In genomic region chr5:979100-979817, GRCh38 we compare ENCODE assay signal across 20 cellular contexts. TPM values are rescaled to one million over a fixed set of nuclear protein-coding genes. Genes with fewer than 3 reads are reported as not detected.
DNase-seq lines count a peak whose midpoint lies in the region; ATAC-seq and TF ChIP-seq lines count a peak whose summit lies in the region.
"Had no signal": no experiment of that assay in that cellular context is flagged by ENCODE, and none has a peak within 500 bp of the region (broad histone marks: within the 10 kb centered on the region; RNA-seq: fewer than 3 reads in every experiment).

No MANE protein-coding gene starts in this region.

- no peak overlapping the region for H3K27ac Mint-ChIP-seq in activated naive CD8-positive, alpha-beta T cell treated with anti-CD3 and anti-CD28 coated beads, Interleukin-2, amount 10 ng/mL, durations not matched to agents 7 days and 5 days
- H3K27ac Mint-ChIP-seq in activated naive CD8-positive, alpha-beta T cell treated with anti-CD3 and anti-CD28 coated beads, Interleukin-2, amount 50 U/mL, for 24 hours, result no peak overlapping the region
- H3K27ac Mint-ChIP-seq in activated CD8-positive, alpha-beta T cell treated with anti-CD3 and anti-CD28 coated beads, Interleukin-2, amount 10 ng/mL, durations not matched to agents 7 days and 5 days, result no peak overlapping the region
- no peak overlapping the region for H3K27ac Mint-ChIP-seq in natural killer cell
- H3K27ac Mint-ChIP-seq: activated B cell treated with CpG ODN at 0.5 μM for 24 hours; activated CD4-positive, alpha-beta memory T cell treated with anti-CD3 and anti-CD28 coated beads, Interleukin-2, amount 10 ng/mL, durations not matched to agents 7 days and 5 days; H9; immature natural killer cell; stimulated activated naive CD8-positive, alpha-beta T cell treated with anti-CD3 and anti-CD28 coated beads, Interleukin-15, amount 100 ng/mL, for 72 hours had no signal

- no peak for TF ChIP-seq CTCF in natural killer cell (IDR thresholded peaks at IDR 0.05)

- H3K4me1 Mint-ChIP-seq in activated naive CD8-positive, alpha-beta T cell treated with anti-CD3 and anti-CD28 coated beads, Interleukin-2, amount 10 ng/mL, durations not matched to agents 7 days and 5 days, result peaks cover 26% of the 10 kb centered on the region
- H3K4me1 Mint-ChIP-seq in activated naive CD8-positive, alpha-beta T cell treated with anti-CD3 and anti-CD28 coated beads, Interleukin-2, amount 50 U/mL, for 24 hours, result peaks cover 2% of the 10 kb centered on the region
- peaks cover 41% of the 10 kb centered on the region for H3K4me1 Mint-ChIP-seq in activated CD8-positive, alpha-beta T cell treated with anti-CD3 and anti-CD28 coated beads, Interleukin-2, amount 10 ng/mL, durations not matched to agents 7 days and 5 days (ENCODE audit: low read depth)
- no peaks in the 10 kb centered on the region for H3K4me1 Mint-ChIP-seq in natural killer cell
- H3K4me1 Mint-ChIP-seq: activated B cell treated with CpG ODN at 0.5 μM for 24 hours, immature natural killer cell had no signal

- CTCF ChIA-PET in activated CD8-positive, alpha-beta T cell treated with anti-CD3 and anti-CD28 coated beads, Interleukin-2, amount 10 ng/mL, durations not matched to agents 7 days and 5 days (lab: Charles Lee), result interaction anchor here (1.1 kb wide), 1 partner anchor 55 kb away, joined by 4 read pairs; no protein-coding TSS in a partner anchor

- no peak for DNase-seq in activated naive CD8-positive, alpha-beta T cell treated with anti-CD3 and anti-CD28 coated beads, Interleukin-2, amount 10 ng/mL, durations not matched to agents 7 days and 5 days
- no peak for DNase-seq in activated naive CD8-positive, alpha-beta T cell treated with anti-CD3 and anti-CD28 coated beads, Interleukin-2, amount 50 U/mL, for 24 hours
- DNase-seq in activated CD8-positive, alpha-beta T cell treated with anti-CD3 and anti-CD28 coated beads, Interleukin-2, amount 10 ng/mL, durations not matched to agents 7 days and 5 days, result no peak
- DNase-seq in natural killer cell (peak; percentile 7), ureter (ENCODE audit: low spot score) (peak; percentile 38), DMS79 (lab: John Stamatoyannopoulos, UW) (no peak), NCI-H748 treated with DMSO at 0.1 percent for 48 hours (lab: John Stamatoyannopoulos, UW) (no peak), NCI-H345 (lab: John Stamatoyannopoulos, UW) (no peak)
- DNase-seq: activated B cell treated with CpG ODN at 0.5 μM for 24 hours; activated CD4-positive, alpha-beta memory T cell treated with anti-CD3 and anti-CD28 coated beads, Interleukin-2, amount 10 ng/mL, durations not matched to agents 7 days and 5 days; activated naive CD4-positive, alpha-beta T cell treated with Interleukin-2 at 50 U/mL for 16 hours; activated T-cell treated with anti-CD3 and anti-CD28 coated beads, Interleukin-2, amount 50 U/mL, for 1 hour; central memory CD4-positive, alpha-beta T cell; H9; immature natural killer cell; KBM-7; NCI-H1436; RPMI8226; stimulated activated naive CD8-positive, alpha-beta T cell treated with anti-CD3 and anti-CD28 coated beads, Interleukin-15, amount 100 ng/mL, for 72 hours; T1000 had no signal

- POLR2A ChIA-PET in activated naive CD8-positive, alpha-beta T cell treated with anti-CD3 and anti-CD28 coated beads, Interleukin-2, amount 10 ng/mL, durations not matched to agents 7 days and 5 days (lab: Charles Lee), result no interaction called here
- POLR2A ChIA-PET in activated CD8-positive, alpha-beta T cell treated with anti-CD3 and anti-CD28 coated beads, Interleukin-2, amount 10 ng/mL, durations not matched to agents 7 days and 5 days (lab: Charles Lee), result interaction anchor here (1.0 kb wide), 1 partner anchor 22 kb away, joined by 3 read pairs; no protein-coding TSS in a partner anchor

- H3K36me3 Mint-ChIP-seq in activated naive CD8-positive, alpha-beta T cell treated with anti-CD3 and anti-CD28 coated beads, Interleukin-2, amount 10 ng/mL, durations not matched to agents 7 days and 5 days, result peaks cover 2% of the 10 kb centered on the region
- no peaks in the 10 kb centered on the region for H3K36me3 Mint-ChIP-seq in activated naive CD8-positive, alpha-beta T cell treated with anti-CD3 and anti-CD28 coated beads, Interleukin-2, amount 50 U/mL, for 24 hours (ENCODE audit: low read depth)
- no peaks in the 10 kb centered on the region for H3K36me3 Mint-ChIP-seq in activated CD8-positive, alpha-beta T cell treated with anti-CD3 and anti-CD28 coated beads, Interleukin-2, amount 10 ng/mL, durations not matched to agents 7 days and 5 days (ENCODE audit: low read depth)
- H3K36me3 Mint-ChIP-seq in natural killer cell, result no peaks in the 10 kb centered on the region
- H3K36me3 Mint-ChIP-seq: immature natural killer cell had no signal

- peaks cover 3% of the 10 kb centered on the region for H3K9me3 Mint-ChIP-seq in activated naive CD8-positive, alpha-beta T cell treated with anti-CD3 and anti-CD28 coated beads, Interleukin-2, amount 10 ng/mL, durations not matched to agents 7 days and 5 days
- H3K9me3 Mint-ChIP-seq in activated naive CD8-positive, alpha-beta T cell treated with anti-CD3 and anti-CD28 coated beads, Interleukin-2, amount 50 U/mL, for 24 hours, result no peaks in the 10 kb centered on the region
- no peaks in the 10 kb centered on the region for H3K9me3 Mint-ChIP-seq in activated CD8-positive, alpha-beta T cell treated with anti-CD3 and anti-CD28 coated beads, Interleukin-2, amount 10 ng/mL, durations not matched to agents 7 days and 5 days (ENCODE audit: insufficient read depth)
- H3K9me3 Mint-ChIP-seq in natural killer cell, result peaks cover 0 to 2% of the 10 kb centered on the region in 2 donors
- H3K9me3 Mint-ChIP-seq: activated CD4-positive, alpha-beta memory T cell treated with anti-CD3 and anti-CD28 coated beads, Interleukin-2, amount 10 ng/mL, durations not matched to agents 7 days and 5 days; immature natural killer cell had no signal

- intact Hi-C loops in natural killer cell (cut with micrococcal nuclease), result no loop called here

- no peak overlapping the region for H3K4me3 Mint-ChIP-seq in activated naive CD8-positive, alpha-beta T cell treated with anti-CD3 and anti-CD28 coated beads, Interleukin-2, amount 10 ng/mL, durations not matched to agents 7 days and 5 days
- no peak overlapping the region for H3K4me3 Mint-ChIP-seq in activated naive CD8-positive, alpha-beta T cell treated with anti-CD3 and anti-CD28 coated beads, Interleukin-2, amount 50 U/mL, for 24 hours
- H3K4me3 Mint-ChIP-seq in activated CD8-positive, alpha-beta T cell treated with anti-CD3 and anti-CD28 coated beads, Interleukin-2, amount 10 ng/mL, durations not matched to agents 7 days and 5 days, result no peak overlapping the region
- no peak overlapping the region for H3K4me3 Mint-ChIP-seq in natural killer cell
- H3K4me3 Mint-ChIP-seq: activated B cell treated with CpG ODN at 0.5 μM for 24 hours; activated CD4-positive, alpha-beta memory T cell treated with anti-CD3 and anti-CD28 coated beads, Interleukin-2, amount 10 ng/mL, durations not matched to agents 7 days and 5 days; H9; immature natural killer cell; stimulated activated naive CD8-positive, alpha-beta T cell treated with anti-CD3 and anti-CD28 coated beads, Interleukin-15, amount 100 ng/mL, for 72 hours had no signal

- H3K27me3 Mint-ChIP-seq in activated naive CD8-positive, alpha-beta T cell treated with anti-CD3 and anti-CD28 coated beads, Interleukin-2, amount 10 ng/mL, durations not matched to agents 7 days and 5 days, result peaks cover 10% of the 10 kb centered on the region
- H3K27me3 Mint-ChIP-seq in activated naive CD8-positive, alpha-beta T cell treated with anti-CD3 and anti-CD28 coated beads, Interleukin-2, amount 50 U/mL, for 24 hours, result peaks cover 8% of the 10 kb centered on the region
- H3K27me3 Mint-ChIP-seq in activated CD8-positive, alpha-beta T cell treated with anti-CD3 and anti-CD28 coated beads, Interleukin-2, amount 10 ng/mL, durations not matched to agents 7 days and 5 days (ENCODE audit: low read depth), result peaks cover 8% of the 10 kb centered on the region
- H3K27me3 Mint-ChIP-seq in natural killer cell (ENCODE audit: low read depth in 2 of 2), result peaks cover 7 to 11% of the 10 kb centered on the region in 2 donors

- peak; percentile 44 for ATAC-seq in activated naive CD8-positive, alpha-beta T cell treated with anti-CD3 and anti-CD28 coated beads, Interleukin-2, amount 10 ng/mL, durations not matched to agents 7 days and 5 days (ENCODE audit: low read depth)
- no peak for ATAC-seq in activated naive CD8-positive, alpha-beta T cell treated with anti-CD3 and anti-CD28 coated beads, Interleukin-2, amount 50 U/mL, for 24 hours
- peak; percentile 37 for ATAC-seq in activated CD8-positive, alpha-beta T cell treated with anti-CD3 and anti-CD28 coated beads, Interleukin-2, amount 10 ng/mL, durations not matched to agents 7 days and 5 days
- ATAC-seq in natural killer cell, result no peak
- ATAC-seq: stimulated activated naive CD8-positive, alpha-beta T cell treated with anti-CD3 and anti-CD28 coated beads, Interleukin-15, amount 100 ng/mL, for 72 hours had no signal

RNA-seq across cellular contexts. Expression of gene NKD2, which starts 29.3 kb away (rescaled TPM):
- under 1 TPM; 0.23 to 0.36 TPM for total RNA-seq in activated naive CD8-positive, alpha-beta T cell treated with anti-CD3 and anti-CD28 coated beads, Interleukin-2, amount 10 ng/mL, durations not matched to agents 7 days and 5 days
- total RNA-seq in activated CD8-positive, alpha-beta T cell treated with anti-CD3 and anti-CD28 coated beads, Interleukin-2, amount 10 ng/mL, durations not matched to agents 7 days and 5 days, result 1 to 10 TPM; 1.3 to 3.2 TPM
- not detected for total RNA-seq in natural killer cell
- total RNA-seq in ureter, result 14.2 TPM

Comparison
In these comparisons a context has a peak if more than half of its experiments do, and no peak if none do; other contexts are left out.
1. ATAC-seq: peak in activated naive CD8-positive, alpha-beta T cell treated with anti-CD3 and anti-CD28 coated beads, Interleukin-2, amount 10 ng/mL, durations not matched to agents 7 days and 5 days (single experiment) and activated CD8-positive, alpha-beta T cell treated with anti-CD3 and anti-CD28 coated beads, Interleukin-2, amount 10 ng/mL, durations not matched to agents 7 days and 5 days (single experiment); none in activated naive CD8-positive, alpha-beta T cell treated with anti-CD3 and anti-CD28 coated beads, Interleukin-2, amount 50 U/mL, for 24 hours (single experiment) and natural killer cell (0 of 3).
2. DNase-seq: peak in natural killer cell (single experiment) and ureter (single experiment); none in activated naive CD8-positive, alpha-beta T cell treated with anti-CD3 and anti-CD28 coated beads, Interleukin-2, amount 10 ng/mL, durations not matched to agents 7 days and 5 days (single experiment), activated naive CD8-positive, alpha-beta T cell treated with anti-CD3 and anti-CD28 coated beads, Interleukin-2, amount 50 U/mL, for 24 hours (single experiment), activated CD8-positive, alpha-beta T cell treated with anti-CD3 and anti-CD28 coated beads, Interleukin-2, amount 10 ng/mL, durations not matched to agents 7 days and 5 days (single experiment), DMS79 (single experiment), NCI-H748 treated with DMSO at 0.1 percent for 48 hours (single experiment) and NCI-H345 (single experiment).